Comparison of ENCODE assay signal across 1 cellular context in the genomic region with DNA sequence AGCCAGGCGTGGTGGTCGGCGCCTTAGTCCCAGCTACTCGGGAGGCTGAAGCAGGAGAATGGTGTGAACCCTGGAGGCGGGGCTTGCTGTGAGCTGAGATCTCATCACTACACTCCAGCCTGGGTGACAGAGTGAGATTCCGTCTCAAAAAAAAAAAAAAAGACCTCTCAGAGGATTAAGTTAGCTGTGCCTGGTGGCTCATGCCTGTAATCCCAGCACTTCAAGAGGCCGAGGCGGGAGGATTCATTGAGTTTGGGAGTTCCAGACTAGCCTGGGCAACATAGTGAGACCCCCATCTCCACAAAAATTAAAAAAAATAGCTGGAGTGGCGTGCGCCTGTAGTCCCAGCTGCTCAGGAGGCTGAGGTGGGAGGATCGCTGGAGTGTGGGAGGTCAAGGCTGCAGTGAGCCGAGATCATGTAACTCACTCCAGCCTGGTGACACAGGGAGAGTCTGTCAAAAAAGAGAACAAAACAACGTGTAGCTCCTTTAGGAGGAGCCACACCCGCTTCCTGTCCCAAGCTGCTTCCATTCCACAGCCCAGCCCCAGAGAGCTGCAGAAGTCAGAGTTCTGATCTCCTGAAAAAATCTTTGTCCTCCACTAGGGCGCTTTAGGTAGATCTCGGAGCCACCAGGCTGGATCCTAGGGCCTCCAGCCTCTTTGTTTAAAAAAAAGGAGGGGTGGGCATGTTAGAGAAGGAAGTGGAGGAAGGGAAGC.
TF ChIP-seq lines count a peak whose summit lies in the region.

No MANE protein-coding gene starts in this region.

TF ChIP-seq in HCT116, 20 proteins besides CTCF, POLR2A, EP300 and RAD21:
- no peak for TF ChIP-seq JUND (IDR thresholded peaks at IDR 0.05)
- no peak for TF ChIP-seq ELF1 (IDR thresholded peaks at IDR 0.05; ENCODE audit: borderline replicate concordance, low read depth)
- no peak for TF ChIP-seq ZFX (IDR thresholded peaks at IDR 0.05)
- no peak for TF ChIP-seq FOSL1 (IDR thresholded peaks at IDR 0.05; ENCODE audit: low read depth)
